15 cellular contexts compared by ENCODE assay signal in the genomic region with DNA sequence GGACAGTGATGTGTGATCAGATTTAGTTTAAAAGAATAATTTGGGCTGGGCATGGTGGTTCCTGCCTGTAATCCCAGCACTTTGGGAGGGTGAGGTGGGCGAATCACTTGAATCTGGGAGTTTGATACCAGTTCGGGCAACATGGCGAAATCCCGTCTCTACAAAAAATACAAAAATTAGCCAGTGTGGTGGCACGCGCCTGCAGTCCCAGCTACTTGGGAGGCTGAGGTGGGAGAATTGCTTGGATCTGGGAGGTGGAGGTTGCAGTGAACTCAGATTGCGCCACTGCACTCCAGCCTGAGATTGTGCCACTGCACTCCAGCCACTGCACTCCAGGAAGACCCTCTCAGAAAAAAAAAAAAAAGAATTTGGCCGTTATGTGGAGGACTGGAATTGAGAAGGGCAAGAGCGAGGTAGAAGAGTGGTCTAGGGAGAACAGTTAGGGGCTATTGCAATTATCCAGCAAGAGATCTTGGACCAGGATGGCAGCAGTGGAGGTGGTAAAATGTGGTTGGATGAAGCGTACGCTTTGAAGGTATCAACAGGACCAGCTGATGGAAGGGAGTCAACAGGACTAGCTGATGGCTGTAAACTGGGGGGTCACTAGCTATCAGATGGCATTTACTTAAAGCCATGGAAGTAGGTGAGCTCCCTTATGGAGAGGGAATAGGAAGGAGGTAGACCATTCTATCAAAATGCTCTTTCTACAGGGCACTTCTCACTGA. TPM values are rescaled to one million over a fixed set of nuclear protein-coding genes. Genes with fewer than 3 reads are reported as not detected.
A peak's percentile ranks its signal among the peaks of the same experiment; 100 is the strongest.
DNase-seq lines count a peak whose midpoint lies in the region; ATAC-seq lines count a peak whose summit lies in the region.
"Had no signal": no experiment of that assay in that cellular context is flagged by ENCODE, and none has a peak within 500 bp of the region (broad histone marks: within the 10 kb centered on the region; RNA-seq: fewer than 3 reads in every experiment).

No MANE protein-coding gene starts in this region.

- peak overlapping the region; percentile 43 for H3K4me3 Mint-ChIP-seq in stimulated activated naive CD8-positive, alpha-beta T cell treated with anti-CD3 and anti-CD28 coated beads, Interleukin-15, Interleukin-2, amounts not matched to agents 100 ng/mL and 50 ng/mL, for 24 hours
- H3K4me3 Mint-ChIP-seq in activated naive CD8-positive, alpha-beta T cell = peak overlapping the region; percentile 67
- H3K4me3 Mint-ChIP-seq in naive thymus-derived CD4-positive, alpha-beta T cell = peak overlapping the region; percentile 56 to 95 (median 76)

- H3K27me3 Mint-ChIP-seq in stimulated activated naive CD8-positive, alpha-beta T cell treated with anti-CD3 and anti-CD28 coated beads, Interleukin-15, Interleukin-2, amounts not matched to agents 100 ng/mL and 50 ng/mL, for 24 hours = no peaks in the 10 kb centered on the region
- no peaks in the 10 kb centered on the region for H3K27me3 Mint-ChIP-seq in activated naive CD8-positive, alpha-beta T cell
- no peaks in the 10 kb centered on the region for H3K27me3 Mint-ChIP-seq in naive thymus-derived CD4-positive, alpha-beta T cell

- CTCF ChIA-PET in naive thymus-derived CD4-positive, alpha-beta T cell (lab: Charles Lee) = interaction anchor here (0.8 to 3.0 kb wide), 4 partner anchors 9 to 30 kb away, joined by 3 to 44 read pairs (median 19); a partner anchor contains a TSS

- intact Hi-C loops in naive thymus-derived CD4-positive, alpha-beta T cell (cut with micrococcal nuclease) = no loop called here

- no peak for DNase-seq in stimulated activated naive CD8-positive, alpha-beta T cell treated with anti-CD3 and anti-CD28 coated beads, Interleukin-15, Interleukin-2, amounts not matched to agents 100 U/mL and 50 U/mL, for 24 hours
- peak in 1 of 9 donors; percentile 7 for DNase-seq in naive thymus-derived CD4-positive, alpha-beta T cell
- DNase-seq in NCI-H526 (lab: John Stamatoyannopoulos, UW) (no peak), NCI-H2227 (lab: John Stamatoyannopoulos, UW; ENCODE audit: unreplicated experiment) (no peak), superior temporal gyrus (ENCODE audit: extremely low spot score) (no peak)
- DNase-seq: cortex of kidney, foreskin fibroblast, NCI-H187 treated with DMSO at 0.1 percent for 48 hours, OCI-M1, retina, transverse colon had no signal

- peaks cover 25% of the 10 kb centered on the region for H3K36me3 Mint-ChIP-seq in stimulated activated naive CD8-positive, alpha-beta T cell treated with anti-CD3 and anti-CD28 coated beads, Interleukin-15, Interleukin-2, amounts not matched to agents 100 ng/mL and 50 ng/mL, for 24 hours (ENCODE audit: low read depth)
- peaks cover 3% of the 10 kb centered on the region for H3K36me3 Mint-ChIP-seq in activated naive CD8-positive, alpha-beta T cell
- peaks cover 0 to 18% (median 0%) of the 10 kb centered on the region in 5 donors for H3K36me3 Mint-ChIP-seq in naive thymus-derived CD4-positive, alpha-beta T cell

- no peak overlapping the region for H3K27ac ChIP-seq in naive thymus-derived CD4-positive, alpha-beta T cell (ENCODE audit: low read depth, low read length)

- no peaks in the 10 kb centered on the region for H3K36me3 ChIP-seq in naive thymus-derived CD4-positive, alpha-beta T cell (ENCODE audit: control insufficient read depth in 2 of 3, insufficient read depth in 3 of 3, low read length in 3 of 3)
- H3K36me3 ChIP-seq: transverse colon had no signal

- H3K27me3 ChIP-seq in naive thymus-derived CD4-positive, alpha-beta T cell (ENCODE audit: control insufficient read depth in 2 of 2, insufficient read depth in 2 of 2, low read length in 2 of 2) = no peaks in the 10 kb centered on the region
- H3K27me3 ChIP-seq: transverse colon had no signal

- H3K9me3 ChIP-seq in naive thymus-derived CD4-positive, alpha-beta T cell (ENCODE audit: control insufficient read depth in 2 of 3, low read length in 3 of 3) = no peaks in the 10 kb centered on the region
- H3K9me3 ChIP-seq: transverse colon had no signal

- peak overlapping the region; percentile 24 for H3K27ac Mint-ChIP-seq in stimulated activated naive CD8-positive, alpha-beta T cell treated with anti-CD3 and anti-CD28 coated beads, Interleukin-15, Interleukin-2, amounts not matched to agents 100 ng/mL and 50 ng/mL, for 24 hours
- H3K27ac Mint-ChIP-seq in activated naive CD8-positive, alpha-beta T cell = peak overlapping the region; percentile 83
- H3K27ac Mint-ChIP-seq in naive thymus-derived CD4-positive, alpha-beta T cell = peak overlapping the region; percentile 74 to 100 (median 100)

- POLR2A ChIA-PET in naive thymus-derived CD4-positive, alpha-beta T cell (lab: Charles Lee) = interaction anchor here (1.0 to 14.4 kb wide), 13 partner anchors 11 to 194 kb away, joined by 3 to 709 read pairs (median 30); a partner anchor contains a TSS

- H3K4me1 ChIP-seq in naive thymus-derived CD4-positive, alpha-beta T cell (ENCODE audit: control insufficient read depth in 2 of 2, insufficient read depth in 2 of 2, low read length in 2 of 2) = peaks cover 8 to 33% of the 10 kb centered on the region in 2 donors

- no peak overlapping the region for H3K4me3 ChIP-seq in naive thymus-derived CD4-positive, alpha-beta T cell (ENCODE audit: low read length)

- H3K9me3 Mint-ChIP-seq in stimulated activated naive CD8-positive, alpha-beta T cell treated with anti-CD3 and anti-CD28 coated beads, Interleukin-15, Interleukin-2, amounts not matched to agents 100 ng/mL and 50 ng/mL, for 24 hours = no peaks in the 10 kb centered on the region
- no peaks in the 10 kb centered on the region for H3K9me3 Mint-ChIP-seq in activated naive CD8-positive, alpha-beta T cell (ENCODE audit: low read depth)
- H3K9me3 Mint-ChIP-seq in naive thymus-derived CD4-positive, alpha-beta T cell = peaks cover 0 to 3% (median 0%) of the 10 kb centered on the region in 11 donors

- peaks cover 67% of the 10 kb centered on the region for H3K4me1 Mint-ChIP-seq in stimulated activated naive CD8-positive, alpha-beta T cell treated with anti-CD3 and anti-CD28 coated beads, Interleukin-15, Interleukin-2, amounts not matched to agents 100 ng/mL and 50 ng/mL, for 24 hours (ENCODE audit: low read depth)
- peaks cover 47% of the 10 kb centered on the region for H3K4me1 Mint-ChIP-seq in activated naive CD8-positive, alpha-beta T cell (ENCODE audit: low read depth)
- peaks cover 39 to 59% (median 54%) of the 10 kb centered on the region in 7 donors for H3K4me1 Mint-ChIP-seq in naive thymus-derived CD4-positive, alpha-beta T cell

- ATAC-seq in stimulated activated naive CD8-positive, alpha-beta T cell treated with anti-CD3 and anti-CD28 coated beads, Interleukin-15, Interleukin-2, amounts not matched to agents 100 U/mL and 50 U/mL, for 24 hours = no peak
- no peak for ATAC-seq in naive thymus-derived CD4-positive, alpha-beta T cell
- no peak for ATAC-seq in GM21723 (IDR thresholded peaks at IDR 0.05; ENCODE audit: unreplicated experiment)
- ATAC-seq: left colon had no signal

RNA-seq across cellular contexts. Expression of a gene that starts 9.6 kb away (rescaled TPM):
- total RNA-seq in naive thymus-derived CD4-positive, alpha-beta T cell = 10 to 100 TPM; 11.2 to 47.2 (median 13.5) TPM
- polyA plus RNA-seq in naive thymus-derived CD4-positive, alpha-beta T cell = under 1 TPM; 0.07 to 0.28 TPM

RNA-seq across cellular contexts. Expression of a gene that starts 10.8 kb away (rescaled TPM):
- total RNA-seq in naive thymus-derived CD4-positive, alpha-beta T cell = 1 to 10 TPM in 2 of 5 experiments, under 1 TPM in 3; 0.31 to 9.7 (median 0.87) TPM
- polyA plus RNA-seq in naive thymus-derived CD4-positive, alpha-beta T cell = under 1 TPM in 1 of 2 donors, not detected in 1; 0.47 TPM

RNA-seq across cellular contexts. Expression of a gene that starts 17.8 kb away (rescaled TPM):
- 100 to 1,000 TPM in 4 of 5 experiments, 10 to 100 TPM in 1; 92.8 to 456 (median 142) TPM for total RNA-seq in naive thymus-derived CD4-positive, alpha-beta T cell
- polyA plus RNA-seq in naive thymus-derived CD4-positive, alpha-beta T cell = 10 to 100 TPM; 30.5 to 59.1 TPM

RNA-seq across cellular contexts. Expression of a gene that starts 25.1 kb away (rescaled TPM):
- 1 to 10 TPM; 1.3 to 2.8 (median 1.4) TPM for total RNA-seq in naive thymus-derived CD4-positive, alpha-beta T cell
- under 1 TPM in 1 of 2 donors, not detected in 1; 0.06 TPM for polyA plus RNA-seq in naive thymus-derived CD4-positive, alpha-beta T cell

RNA-seq across cellular contexts. Expression of a gene that starts 30.0 kb away (rescaled TPM):
- 1 to 10 TPM in 2 of 5 experiments, under 1 TPM in 3; 0.77 to 1.4 (median 0.96) TPM for total RNA-seq in naive thymus-derived CD4-positive, alpha-beta T cell
- polyA plus RNA-seq in naive thymus-derived CD4-positive, alpha-beta T cell = under 1 TPM in 1 of 2 donors, not detected in 1; 0.72 TPM

Comparison
In these comparisons a context has a peak if more than half of its experiments do, and no peak if none do; other contexts are left out.
1. H3K27ac Mint-ChIP-seq: peak in every context shown above with its lines; median percentile 100 in naive thymus-derived CD4-positive, alpha-beta T cell; 83 in activated naive CD8-positive, alpha-beta T cell; 24 in stimulated activated naive CD8-positive, alpha-beta T cell treated with anti-CD3 and anti-CD28 coated beads, Interleukin-15, Interleukin-2, amounts not matched to agents 100 ng/mL and 50 ng/mL, for 24 hours.